In the genomic region with DNA sequence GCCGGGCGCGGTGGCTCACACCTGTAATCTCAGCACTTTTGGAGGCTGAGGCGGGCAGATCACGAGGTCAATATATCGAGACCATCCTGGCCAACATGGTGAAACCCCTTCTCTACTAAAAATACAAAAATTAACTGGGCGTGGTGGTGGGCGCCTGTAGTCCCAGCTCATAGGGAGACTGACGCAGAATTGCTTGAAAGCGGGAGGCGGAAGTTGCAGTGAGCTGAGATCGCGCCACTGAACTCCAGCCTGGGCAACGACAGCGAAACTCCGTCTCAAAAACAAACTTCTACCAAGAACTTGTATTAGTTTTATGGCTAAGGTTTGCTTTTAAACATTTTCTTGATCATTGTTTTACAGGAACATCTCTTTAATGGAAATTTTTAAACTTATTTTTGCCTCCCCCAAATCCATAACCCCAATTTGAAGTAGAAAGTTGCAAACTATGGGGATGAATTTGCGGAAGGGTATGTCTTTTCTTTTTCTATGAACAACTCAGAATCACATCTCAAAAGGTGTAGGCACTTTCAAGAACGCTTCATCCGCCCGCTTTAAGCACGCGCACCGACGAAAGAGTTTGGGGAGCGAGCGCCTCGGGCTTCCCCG, we compare ENCODE assay signal across 1 cellular context.
TF ChIP-seq lines count a peak whose summit lies in the region.

No MANE protein-coding gene starts in this region.

TF ChIP-seq in GM23338, 12 proteins besides CTCF, POLR2A, EP300 and RAD21 (continued from another document):
- TF ChIP-seq, protein P1, sequence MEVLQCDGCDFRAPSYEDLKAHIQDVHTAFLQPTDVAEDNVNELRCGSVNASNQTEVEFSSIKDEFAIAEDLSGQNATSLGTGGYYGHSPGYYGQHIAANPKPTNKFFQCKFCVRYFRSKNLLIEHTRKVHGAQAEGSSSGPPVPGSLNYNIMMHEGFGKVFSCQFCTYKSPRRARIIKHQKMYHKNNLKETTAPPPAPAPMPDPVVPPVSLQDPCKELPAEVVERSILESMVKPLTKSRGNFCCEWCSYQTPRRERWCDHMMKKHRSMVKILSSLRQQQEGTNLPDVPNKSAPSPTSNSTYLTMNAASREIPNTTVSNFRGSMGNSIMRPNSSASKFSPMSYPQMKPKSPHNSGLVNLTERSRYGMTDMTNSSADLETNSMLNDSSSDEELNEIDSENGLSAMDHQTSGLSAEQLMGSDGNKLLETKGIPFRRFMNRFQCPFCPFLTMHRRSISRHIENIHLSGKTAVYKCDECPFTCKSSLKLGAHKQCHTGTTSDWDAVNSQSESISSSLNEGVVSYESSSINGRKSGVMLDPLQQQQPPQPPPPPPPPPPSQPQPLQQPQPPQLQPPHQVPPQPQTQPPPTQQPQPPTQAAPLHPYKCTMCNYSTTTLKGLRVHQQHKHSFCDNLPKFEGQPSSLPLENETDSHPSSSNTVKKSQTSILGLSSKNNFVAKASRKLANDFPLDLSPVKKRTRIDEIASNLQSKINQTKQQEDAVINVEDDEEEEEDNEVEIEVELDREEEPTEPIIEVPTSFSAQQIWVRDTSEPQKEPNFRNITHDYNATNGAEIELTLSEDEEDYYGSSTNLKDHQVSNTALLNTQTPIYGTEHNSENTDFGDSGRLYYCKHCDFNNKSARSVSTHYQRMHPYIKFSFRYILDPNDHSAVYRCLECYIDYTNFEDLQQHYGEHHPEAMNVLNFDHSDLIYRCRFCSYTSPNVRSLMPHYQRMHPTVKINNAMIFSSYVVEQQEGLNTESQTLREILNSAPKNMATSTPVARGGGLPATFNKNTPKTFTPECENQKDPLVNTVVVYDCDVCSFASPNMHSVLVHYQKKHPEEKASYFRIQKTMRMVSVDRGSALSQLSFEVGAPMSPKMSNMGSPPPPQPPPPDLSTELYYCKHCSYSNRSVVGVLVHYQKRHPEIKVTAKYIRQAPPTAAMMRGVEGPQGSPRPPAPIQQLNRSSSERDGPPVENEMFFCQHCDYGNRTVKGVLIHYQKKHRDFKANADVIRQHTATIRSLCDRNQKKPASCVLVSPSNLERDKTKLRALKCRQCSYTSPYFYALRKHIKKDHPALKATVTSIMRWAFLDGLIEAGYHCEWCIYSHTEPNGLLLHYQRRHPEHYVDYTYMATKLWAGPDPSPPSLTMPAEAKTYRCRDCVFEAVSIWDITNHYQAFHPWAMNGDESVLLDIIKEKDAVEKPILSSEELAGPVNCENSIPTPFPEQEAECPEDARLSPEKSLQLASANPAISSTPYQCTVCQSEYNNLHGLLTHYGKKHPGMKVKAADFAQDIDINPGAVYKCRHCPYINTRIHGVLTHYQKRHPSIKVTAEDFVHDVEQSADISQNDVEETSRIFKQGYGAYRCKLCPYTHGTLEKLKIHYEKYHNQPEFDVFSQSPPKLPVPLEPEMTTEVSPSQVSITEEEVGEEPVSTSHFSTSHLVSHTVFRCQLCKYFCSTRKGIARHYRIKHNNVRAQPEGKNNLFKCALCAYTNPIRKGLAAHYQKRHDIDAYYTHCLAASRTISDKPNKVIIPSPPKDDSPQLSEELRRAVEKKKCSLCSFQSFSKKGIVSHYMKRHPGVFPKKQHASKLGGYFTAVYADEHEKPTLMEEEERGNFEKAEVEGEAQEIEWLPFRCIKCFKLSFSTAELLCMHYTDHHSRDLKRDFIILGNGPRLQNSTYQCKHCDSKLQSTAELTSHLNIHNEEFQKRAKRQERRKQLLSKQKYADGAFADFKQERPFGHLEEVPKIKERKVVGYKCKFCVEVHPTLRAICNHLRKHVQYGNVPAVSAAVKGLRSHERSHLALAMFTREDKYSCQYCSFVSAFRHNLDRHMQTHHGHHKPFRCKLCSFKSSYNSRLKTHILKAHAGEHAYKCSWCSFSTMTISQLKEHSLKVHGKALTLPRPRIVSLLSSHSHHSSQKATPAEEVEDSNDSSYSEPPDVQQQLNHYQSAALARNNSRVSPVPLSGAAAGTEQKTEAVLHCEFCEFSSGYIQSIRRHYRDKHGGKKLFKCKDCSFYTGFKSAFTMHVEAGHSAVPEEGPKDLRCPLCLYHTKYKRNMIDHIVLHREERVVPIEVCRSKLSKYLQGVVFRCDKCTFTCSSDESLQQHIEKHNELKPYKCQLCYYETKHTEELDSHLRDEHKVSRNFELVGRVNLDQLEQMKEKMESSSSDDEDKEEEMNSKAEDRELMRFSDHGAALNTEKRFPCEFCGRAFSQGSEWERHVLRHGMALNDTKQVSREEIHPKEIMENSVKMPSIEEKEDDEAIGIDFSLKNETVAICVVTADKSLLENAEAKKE (CRISPR knock-in tag; IDR thresholded peaks at IDR 0.05), result no peak
TF ChIP-seq in GM23338: peak in this region for 0.
